12 cellular contexts compared by ENCODE assay signal in genomic region chr12:112218150-112218549, GRCh38.
"Had no signal": no experiment of that assay in that cellular context is flagged by ENCODE, and none has a peak within 500 bp of the region (broad histone marks: within the 10 kb centered on the region; RNA-seq: fewer than 3 reads in every experiment).

No MANE protein-coding gene starts in this region.

- H3K4me3 Mint-ChIP-seq: activated CD4-positive, alpha-beta memory T cell treated with anti-CD3 and anti-CD28 coated beads for 36 hours; activated naive CD8-positive, alpha-beta T cell treated with anti-CD3 and anti-CD28 coated beads, Interleukin-2, amount 10 ng/mL, durations not matched to agents 7 days and 5 days; activated T-cell treated with anti-CD3 and anti-CD28 coated beads, Interleukin-2, amount 50 U/mL, for 4 hours; central memory CD8-positive, alpha-beta T cell; neural progenitor cell had no signal

- H3K4me3 ChIP-seq: esophagus muscularis mucosa, neural progenitor cell, pancreas had no signal

- H3K4me1 Mint-ChIP-seq: activated naive CD8-positive, alpha-beta T cell treated with anti-CD3 and anti-CD28 coated beads, Interleukin-2, amount 10 ng/mL, durations not matched to agents 7 days and 5 days; central memory CD8-positive, alpha-beta T cell; neural progenitor cell had no signal

- H3K9me3 Mint-ChIP-seq: activated CD4-positive, alpha-beta memory T cell treated with anti-CD3 and anti-CD28 coated beads for 36 hours; activated naive CD8-positive, alpha-beta T cell treated with anti-CD3 and anti-CD28 coated beads, Interleukin-2, amount 10 ng/mL, durations not matched to agents 7 days and 5 days; activated T-cell treated with anti-CD3 and anti-CD28 coated beads, Interleukin-2, amount 50 U/mL, for 4 hours; central memory CD8-positive, alpha-beta T cell; neural progenitor cell had no signal

- H3K27ac Mint-ChIP-seq: activated CD4-positive, alpha-beta memory T cell treated with anti-CD3 and anti-CD28 coated beads for 36 hours; activated naive CD8-positive, alpha-beta T cell treated with anti-CD3 and anti-CD28 coated beads, Interleukin-2, amount 10 ng/mL, durations not matched to agents 7 days and 5 days; neural progenitor cell had no signal

- H3K27me3 Mint-ChIP-seq: activated CD4-positive, alpha-beta memory T cell treated with anti-CD3 and anti-CD28 coated beads for 36 hours; activated naive CD8-positive, alpha-beta T cell treated with anti-CD3 and anti-CD28 coated beads, Interleukin-2, amount 10 ng/mL, durations not matched to agents 7 days and 5 days; central memory CD8-positive, alpha-beta T cell had no signal

- ATAC-seq: activated T-cell treated with anti-CD3 and anti-CD28 coated beads, Interleukin-2, amount 50 U/mL, for 4 hours; pancreas had no signal

- DNase-seq: activated CD4-positive, alpha-beta memory T cell treated with anti-CD3 and anti-CD28 coated beads for 36 hours; activated CD4-positive, CD25-positive, alpha-beta regulatory T cell treated with anti-CD3 and anti-CD28 coated beads, Interleukin-2, amount 50 U/mL, for 72 hours; activated naive CD8-positive, alpha-beta T cell treated with anti-CD3 and anti-CD28 coated beads, Interleukin-2, amount 10 ng/mL, durations not matched to agents 7 days and 5 days; activated T-cell treated with anti-CD3 and anti-CD28 coated beads, Interleukin-2, amount 50 U/mL, for 4 hours; hippocampal formation; kidney glomerular epithelial cell; pancreas; stimulated activated CD4-positive, alpha-beta T cell treated with anti-CD3 and anti-CD28 coated beads, Interleukin-15, amount 100 ng/mL, for 24 hours; stimulated activated CD4-positive, alpha-beta T cell treated with anti-CD3 and anti-CD28 coated beads, Interleukin-4, amount 100 ng/mL, for 4 hours had no signal
